ENCODE assay signal across 21 cellular contexts in genomic region chr1:9039761-9040658, GRCh38. TPM values are rescaled to one million over a fixed set of nuclear protein-coding genes. Genes with fewer than 3 reads are reported as not detected.
"Had no signal": no experiment of that assay in that cellular context is flagged by ENCODE, and none has a peak within 500 bp of the region (broad histone marks: within the 10 kb centered on the region; RNA-seq: fewer than 3 reads in every experiment).

No MANE protein-coding gene starts in this region.

- H3K27me3 Mint-ChIP-seq: activated CD4-positive, alpha-beta T cell treated with anti-CD3 and anti-CD28 coated beads for 36 hours; activated naive CD8-positive, alpha-beta T cell treated with anti-CD3 and anti-CD28 coated beads for 36 hours had no signal

- ATAC-seq: activated CD4-positive, alpha-beta T cell treated with anti-CD3 and anti-CD28 coated beads for 36 hours; naive thymus-derived CD8-positive, alpha-beta T cell had no signal

- DNase-seq: activated CD4-positive, alpha-beta memory T cell treated with anti-CD3 and anti-CD28 coated beads for 36 hours; activated CD4-positive, alpha-beta T cell treated with anti-CD3 and anti-CD28 coated beads for 36 hours; activated naive CD8-positive, alpha-beta T cell treated with anti-CD3 and anti-CD28 coated beads for 36 hours; amniotic stem cell; caudate nucleus; dorsolateral prefrontal cortex; endodermal cell; foreskin fibroblast; hippocampal formation; islet precursor cell; left lung; naive thymus-derived CD8-positive, alpha-beta T cell; stimulated activated CD4-positive, alpha-beta T cell treated with anti-CD3 and anti-CD28 coated beads, Interleukin-12 subunit alpha, Interleukin-12 subunit beta, amount 100 ng/mL, for 4 hours; stimulated activated CD4-positive, alpha-beta T cell treated with anti-CD3 and anti-CD28 coated beads, Interleukin-1b, Interleukin-23, amount 100 ng/mL, for 48 hours; stimulated activated CD8-positive, alpha-beta memory T cell treated with anti-CD3 and anti-CD28 coated beads, Interleukin-4, amount 100 ng/mL, for 48 hours; stimulated activated naive CD4-positive, alpha-beta T cell treated with Interleukin-2 at 50 U/mL for 16 hours had no signal

- H3K27ac Mint-ChIP-seq: activated CD4-positive, alpha-beta memory T cell treated with anti-CD3 and anti-CD28 coated beads for 36 hours; activated CD4-positive, alpha-beta T cell treated with anti-CD3 and anti-CD28 coated beads for 36 hours; activated naive CD8-positive, alpha-beta T cell treated with anti-CD3 and anti-CD28 coated beads for 36 hours; endodermal cell had no signal

- H3K4me3 ChIP-seq: left lung, pancreas had no signal

- H3K36me3 ChIP-seq: pancreas had no signal

- H3K4me3 Mint-ChIP-seq: activated CD4-positive, alpha-beta memory T cell treated with anti-CD3 and anti-CD28 coated beads for 36 hours; activated CD4-positive, alpha-beta T cell treated with anti-CD3 and anti-CD28 coated beads for 36 hours; activated naive CD8-positive, alpha-beta T cell treated with anti-CD3 and anti-CD28 coated beads for 36 hours; endodermal cell; naive thymus-derived CD8-positive, alpha-beta T cell had no signal

- H3K4me1 Mint-ChIP-seq: activated CD4-positive, alpha-beta T cell treated with anti-CD3 and anti-CD28 coated beads for 36 hours; activated naive CD8-positive, alpha-beta T cell treated with anti-CD3 and anti-CD28 coated beads for 36 hours; endodermal cell had no signal

- H3K27me3 ChIP-seq: pancreas had no signal

- H3K9me3 ChIP-seq: pancreas had no signal

- H3K4me1 ChIP-seq: left lung, pancreas had no signal

- H3K27ac ChIP-seq: dorsolateral prefrontal cortex, epithelial cell of prostate, left lung, pancreas had no signal

RNA-seq across cellular contexts. Expression of gene SLC2A7, which starts 13.8 kb away (rescaled TPM):
- total RNA-seq: activated CD4-positive, alpha-beta memory T cell treated with anti-CD3 and anti-CD28 coated beads for 36 hours; activated CD4-positive, alpha-beta T cell treated with anti-CD3 and anti-CD28 coated beads for 36 hours; endodermal cell; glomerular endothelial cell; mesenteric fat pad; naive thymus-derived CD8-positive, alpha-beta T cell; pancreas; T-helper 2 cell treated with Interferon-gamma antibody and Interleukin-4, amounts not matched to agents 100 ng/mL and 5 ng/mL, for 36 hours had no signal
- polyA plus RNA-seq: pancreas had no signal

RNA-seq across cellular contexts. Expression of gene SLC2A5, which starts 29.4 kb away (rescaled TPM):
- total RNA-seq: activated CD4-positive, alpha-beta memory T cell treated with anti-CD3 and anti-CD28 coated beads for 36 hours; activated CD4-positive, alpha-beta T cell treated with anti-CD3 and anti-CD28 coated beads for 36 hours; endodermal cell had no signal
- polyA plus RNA-seq: naive thymus-derived CD8-positive, alpha-beta T cell had no signal
